Comparison of ENCODE assay signal across 1 cellular context in genomic region chr4:31575504-31575903, GRCh38.
TF ChIP-seq lines count a peak whose summit lies in the region.

No MANE protein-coding gene starts in this region.

TF ChIP-seq in GM23338, 12 proteins besides CTCF, POLR2A, EP300 and RAD21 (continued from another document):
- TF ChIP-seq ZNF462 (CRISPR knock-in tag; IDR thresholded peaks at IDR 0.05) = no peak
- no peak for TF ChIP-seq EZH2phosphoT487 (IDR thresholded peaks at IDR 0.05; ENCODE audit: unreplicated experiment)
